1 cellular context compared by ENCODE assay signal in genomic region chr4:105147226-105148151, GRCh38.
TF ChIP-seq lines count a peak whose summit lies in the region.

No MANE protein-coding gene starts in this region.

TF ChIP-seq in K562, 482 proteins besides CTCF, POLR2A, EP300 and RAD21 (continued from another document and continues in another):
- TF ChIP-seq ZBTB40 (IDR thresholded peaks at IDR 0.05) (0 out of 2 replicates have a peak, but pooled peaks have one; percentile 48), ZBTB40 (CRISPR knock-in tag; IDR thresholded peaks at IDR 0.05) (no peak), ARID1B (IDR thresholded peaks at IDR 0.05) (0 out of 2 replicates have a peak, but pooled peaks have one; percentile 22), NR1H2 (CRISPR knock-in tag; IDR thresholded peaks at IDR 0.05) (no peak), NFE2L1 (tag; IDR thresholded peaks at IDR 0.05; ENCODE audit: borderline replicate concordance, low read depth) (no peak), EHMT2 (IDR thresholded peaks at IDR 0.05) (0 out of 2 replicates have a peak, but pooled peaks have one; percentile 27), TRIM25 (IDR thresholded peaks at IDR 0.05; ENCODE audit: borderline replicate concordance) (no peak), ZNF184 (CRISPR knock-in tag; IDR thresholded peaks at IDR 0.05) (no peak), TAL1 (IDR thresholded peaks at IDR 0.05) (no peak), SREBF1 (IDR thresholded peaks at IDR 0.05; ENCODE audit: borderline replicate concordance, low read depth, low read length) (no peak), ZNF232 (CRISPR knock-in tag; IDR thresholded peaks at IDR 0.05) (no peak), L3MBTL2 (IDR thresholded peaks at IDR 0.05) (no peak), HLTF (IDR thresholded peaks at IDR 0.05) (peak; percentile 69; the same call in 1 of the 2 replicates), ZFX (CRISPR knock-in tag; IDR thresholded peaks at IDR 0.05) (no peak; the same call in 1 of the 2 replicates), TBP (optimal IDR thresholded peaks at IDR 0.05; ENCODE audit: low read depth, low read length) (peak; percentile 46), CTCFL (IDR thresholded peaks at IDR 0.05; ENCODE audit: borderline replicate concordance, insufficient read depth, low read depth, low read length, poor library complexity, severe bottlenecking) (no peak), ZNF140 (CRISPR knock-in tag; IDR thresholded peaks at IDR 0.05) (no peak), HBP1 (CRISPR knock-in tag; IDR thresholded peaks at IDR 0.05) (no peak), UBTF (IDR thresholded peaks at IDR 0.05; ENCODE audit: borderline replicate concordance in 1 of 2, low read depth in 2 of 2, low read length in 2 of 2) (0 out of 4 replicates have a peak, but pooled peaks of 1 of the 2 experiments have one; percentile 40), CUX1 (CRISPR knock-in tag; IDR thresholded peaks at IDR 0.05) (no peak), SAFB2 (IDR thresholded peaks at IDR 0.05; ENCODE audit: borderline replicate concordance, low read depth, low read length, severe bottlenecking) (no peak), NFRKB (IDR thresholded peaks at IDR 0.05; ENCODE audit: low read depth) (0 out of 2 replicates have a peak, but pooled peaks have one; percentile 52), ZNF583 (CRISPR knock-in tag; IDR thresholded peaks at IDR 0.05) (no peak), ARID2 (IDR thresholded peaks at IDR 0.05) (0 out of 2 replicates have a peak, but pooled peaks have one; percentile 19), CBFA2T2 (conservative IDR thresholded peaks at IDR 0.05) (no peak), ZNF280B (CRISPR knock-in tag; IDR thresholded peaks at IDR 0.05) (no peak)
